8 cellular contexts compared by ENCODE assay signal in the genomic region with DNA sequence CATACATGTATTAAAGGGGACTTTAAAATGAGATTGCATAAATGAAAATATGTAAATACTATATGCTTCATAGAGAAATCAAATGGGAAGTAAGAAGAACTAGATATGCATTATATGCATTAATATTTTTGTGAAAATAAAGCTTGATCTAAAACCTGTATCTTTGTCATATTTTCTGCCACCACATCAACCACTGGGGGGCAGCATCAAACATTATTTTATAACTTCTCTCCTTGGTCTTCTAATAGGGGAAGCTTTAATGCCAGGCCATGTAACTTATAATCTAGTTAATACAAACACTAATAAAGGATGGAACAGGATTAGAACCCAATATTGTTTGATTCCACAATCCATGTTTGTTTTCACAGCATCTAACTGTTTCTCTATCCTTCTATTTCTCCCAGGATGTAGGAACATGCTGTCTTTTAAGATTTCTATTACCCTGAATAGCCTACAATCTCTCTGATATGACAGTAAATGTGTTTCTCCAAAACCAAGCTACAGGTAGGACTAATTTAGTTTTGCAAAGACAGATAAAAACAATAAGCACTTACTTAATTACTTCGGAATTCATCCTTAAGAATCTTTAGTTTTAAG. TPM values are rescaled to one million over a fixed set of nuclear protein-coding genes. Genes with fewer than 3 reads are reported as not detected.
DNase-seq lines count a peak whose midpoint lies in the region; ATAC-seq lines count a peak whose summit lies in the region.

No MANE protein-coding gene starts in this region.

- H3K9me2 ChIP-seq in GM23248 (ENCODE audit: insufficient read depth), result no peaks in the 10 kb centered on the region

- WGBS in GM23248 (ENCODE audit: low coverage in 1 of 2, low lambda C conversion rate in 2 of 2, missing lambda C conversion rate in 2 of 2), 2 experiments, result 45 to 60% methylated on average over 1 of the region's 1 CpG

- in situ Hi-C loops in GM23248 (cut with MboI), result loop anchor here (10.0 kb wide), 1 partner anchor 284 kb away; no protein-coding TSS in a partner anchor

- no peaks in the 10 kb centered on the region for H4K20me1 ChIP-seq in GM23248 (ENCODE audit: insufficient read depth)

- no peaks in the 10 kb centered on the region for H3K79me2 ChIP-seq in GM23248 (ENCODE audit: insufficient read depth)

- H2AFZ ChIP-seq in GM23248, result no peak overlapping the region

- H3K4me2 ChIP-seq in GM23248 (ENCODE audit: unreplicated experiment), result no peak overlapping the region

- no peaks in the 10 kb centered on the region for H3K27me3 ChIP-seq in GM23248 (replicated peaks; ENCODE audit: insufficient read depth)

- no peak for ATAC-seq in HG03139 (IDR thresholded peaks at IDR 0.05; ENCODE audit: unreplicated experiment)

- no peak overlapping the region for H3K27ac ChIP-seq in GM23248

- H3F3A ChIP-seq in GM23248 (ENCODE audit: insufficient read depth), result 0 out of 2 replicates have a peak, but pooled peaks cover 4% of the 10 kb centered on the region

- H3K4me1 ChIP-seq in GM23248 (ENCODE audit: insufficient read depth), result no peaks in the 10 kb centered on the region

- no peak overlapping the region for H3K9ac ChIP-seq in GM23248

- no peaks in the 10 kb centered on the region for H3K9me3 ChIP-seq in GM23248 (ENCODE audit: low read depth)

- H3K4me3 ChIP-seq in GM23248, result no peak overlapping the region

- H3K36me3 ChIP-seq in GM23248 (ENCODE audit: low read depth), result no peaks in the 10 kb centered on the region

- DNase-seq in DMS53 treated with DMSO at 0.1 percent for 48 hours (lab: John Stamatoyannopoulos, UW; ENCODE audit: unreplicated experiment) (peak; percentile 6), GM23248 (peak; percentile 61), NCI-H774 (lab: John Stamatoyannopoulos, UW) (peak; percentile 13), astrocyte of the hippocampus (ENCODE audit: low read depth, low spot score) (peak; percentile 58), inferior parietal cortex (ENCODE audit: extremely low spot score) (peak; percentile 69), activated gamma-delta T cell treated with Interleukin-2 at 50 U/mL for 16 hours (no peak)
- peak; percentile 14 for DNase-seq in stimulated activated CD8-positive, alpha-beta memory T cell treated with anti-CD3 and anti-CD28 coated beads, Interleukin-4, amount 100 ng/mL, for 24 hours (ENCODE audit: low read depth)

RNA-seq across cellular contexts. Expression of a gene that starts 10.0 kb away (rescaled TPM):
- not detected in 2 replicates for total RNA-seq in GM23248 (2014; rRNA removed; shearing (Covaris generic))
- not detected in 2 replicates for polyA plus RNA-seq in GM23248 (2016; fragmentation: Nextera tagmentation; extraction: Ambion mirVana)
